In genomic region chr1:233635765-233636502, GRCh38 we compare ENCODE assay signal across 11 cellular contexts. TPM values are rescaled to one million over a fixed set of nuclear protein-coding genes. Genes with fewer than 3 reads are reported as not detected.
DNase-seq lines count a peak whose midpoint lies in the region; ATAC-seq and TF ChIP-seq lines count a peak whose summit lies in the region.
"Had no signal": no experiment of that assay in that cellular context is flagged by ENCODE, and none has a peak within 500 bp of the region (broad histone marks: within the 10 kb centered on the region; RNA-seq: fewer than 3 reads in every experiment).

No MANE protein-coding gene starts in this region.

- H3K4me2 ChIP-seq in GM23248 (ENCODE audit: unreplicated experiment): no peak overlapping the region

- no peaks in the 10 kb centered on the region for H4K20me1 ChIP-seq in GM23248 (ENCODE audit: insufficient read depth)

- WGBS in GM23248 (ENCODE audit: low coverage in 1 of 2, low lambda C conversion rate in 2 of 2, missing lambda C conversion rate in 2 of 2), 2 experiments: 75 to 81% methylated on average over 8 of the region's 8 CpGs

- in situ Hi-C loops in astrocyte of the spinal cord (cut with HindIII; ENCODE audit: low sequenced_read_pairs): no loop called here
- in situ Hi-C loops in GM23248 (cut with MboI): no loop called here

- no peak for TF ChIP-seq CTCF in astrocyte of the spinal cord (IDR thresholded peaks at IDR 0.05; ENCODE audit: low read depth, low read length)

- H3K4me1 ChIP-seq in GM23248 (ENCODE audit: insufficient read depth): no peaks in the 10 kb centered on the region
- H3K4me1 ChIP-seq: SJCRH30 had no signal

- H3K9me3 ChIP-seq in GM23248 (ENCODE audit: low read depth): no peaks in the 10 kb centered on the region
- H3K9me3 ChIP-seq: SJCRH30 had no signal

- H3K79me2 ChIP-seq in GM23248 (ENCODE audit: insufficient read depth): no peaks in the 10 kb centered on the region

- no peak overlapping the region for H3K27ac ChIP-seq in GM23248
- H3K27ac ChIP-seq: coronary artery, SJCRH30 had no signal

- H2AFZ ChIP-seq in GM23248: no peak overlapping the region

- no peak overlapping the region for H3K9ac ChIP-seq in GM23248

- no peaks in the 10 kb centered on the region for H3F3A ChIP-seq in GM23248 (ENCODE audit: insufficient read depth)

- no peak overlapping the region for H3K4me3 ChIP-seq in astrocyte of the spinal cord (ENCODE audit: low read depth, low read length)
- no peak overlapping the region for H3K4me3 ChIP-seq in GM23248
- H3K4me3 ChIP-seq: coronary artery, SJCRH30 had no signal

- DNase-seq in Daoy (ENCODE audit: low read depth) (peak; percentile 90), NCI-H2107 (lab: John Stamatoyannopoulos, UW) (peak; percentile 52), astrocyte of the spinal cord (ENCODE audit: low read depth, low spot score) (peak; percentile 82), myocyte (ENCODE audit: low read depth) (peak; percentile 0), GM23248 (no peak), hepatic stellate cell (ENCODE audit: low spot score) (no peak)
- DNase-seq: activated naive CD4-positive, alpha-beta T cell treated with Interleukin-2 at 50 U/mL for 16 hours had no signal

- no peaks in the 10 kb centered on the region for H3K36me3 ChIP-seq in GM23248 (ENCODE audit: low read depth)
- H3K36me3 ChIP-seq: SJCRH30 had no signal

- no peaks in the 10 kb centered on the region for H3K9me2 ChIP-seq in GM23248 (ENCODE audit: insufficient read depth)

- ATAC-seq in HG02870 (IDR thresholded peaks at IDR 0.05; ENCODE audit: unreplicated experiment) (no peak), HG03432 (IDR thresholded peaks at IDR 0.05; ENCODE audit: unreplicated experiment) (no peak)

- no peaks in the 10 kb centered on the region for H3K27me3 ChIP-seq in GM23248 (replicated peaks; ENCODE audit: insufficient read depth)
- H3K27me3 ChIP-seq: SJCRH30 had no signal

RNA-seq across cellular contexts. Expression of gene KCNK1, which starts 22.0 kb away (rescaled TPM):
- total RNA-seq in Daoy (2014; rRNA removed; shearing (Covaris generic)): 12.7 and 19.3 TPM in 2 replicates
- not detected in 2 replicates for total RNA-seq in myocyte
- not detected for polyA plus RNA-seq in myocyte (2012)
- total RNA-seq in GM23248 (2014; rRNA removed; shearing (Covaris generic)): 4.0 and 6.7 TPM in 2 replicates
- polyA plus RNA-seq in GM23248 (2016; fragmentation: Nextera tagmentation; extraction: Ambion mirVana): 4.2 and 4.8 TPM in 2 replicates
- total RNA-seq: SJCRH30 had no signal

Comparison
In these comparisons a context has a peak if more than half of its experiments do, and no peak if none do; other contexts are left out.
1. DNase-seq: peak in Daoy (single experiment), NCI-H2107 (single experiment), astrocyte of the spinal cord (single experiment) and myocyte (single experiment); none in GM23248 (single experiment) and hepatic stellate cell (single experiment).